ENCODE assay signal across 13 cellular contexts in the genomic region with DNA sequence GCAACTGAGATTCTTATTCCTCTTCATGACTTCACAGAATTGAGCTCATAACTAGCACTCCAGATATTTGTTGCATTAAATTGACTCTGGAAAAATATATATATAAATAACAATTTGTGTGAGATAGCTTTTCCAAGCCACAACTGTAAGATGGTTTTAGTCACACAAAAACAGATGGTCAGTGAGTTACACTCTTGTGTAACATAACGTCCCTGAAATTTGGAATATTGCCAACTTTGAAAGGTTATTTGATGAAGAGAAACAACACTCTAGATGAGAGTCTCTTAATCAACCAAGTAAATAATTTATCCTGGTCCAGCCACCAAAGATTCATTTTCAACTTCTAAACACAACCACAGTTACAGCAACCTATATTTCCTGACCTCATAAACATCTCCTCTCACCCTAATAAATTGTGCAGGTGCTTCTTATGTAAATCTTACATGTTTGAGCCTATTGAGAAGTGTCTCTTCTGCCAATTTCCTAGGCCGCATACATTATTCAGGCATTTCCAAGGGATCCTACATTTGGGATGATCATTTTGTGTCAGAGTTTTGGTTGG.
A peak's percentile ranks its signal among the peaks of the same experiment; 100 is the strongest.
DNase-seq lines count a peak whose midpoint lies in the region; ATAC-seq and TF ChIP-seq lines count a peak whose summit lies in the region.
"Had no signal": no experiment of that assay in that cellular context is flagged by ENCODE, and none has a peak within 500 bp of the region (broad histone marks: within the 10 kb centered on the region; RNA-seq: fewer than 3 reads in every experiment).

No MANE protein-coding gene starts in this region.

- no peaks in the 10 kb centered on the region for H3K4me1 ChIP-seq in ovary (ENCODE audit: insufficient read depth)

- no peaks in the 10 kb centered on the region for H3K27me3 ChIP-seq in ovary

- 1 to 5% (median 2%) methylated on average over 2 of the region's 2 CpGs for WGBS in ovary, 3 donors

- H3K4me3 ChIP-seq in ovary: no peak overlapping the region

- intact Hi-C loops in posterior vena cava (cut with DNase I) (no loop called here), ovary (cut with DNase I) (no loop called here)

- TF ChIP-seq EP300 in ovary (IDR thresholded peaks at IDR 0.05): no peak

- no peak overlapping the region for H3K27ac ChIP-seq in ovary

- DNase-seq in NCI-H1436 (lab: John Stamatoyannopoulos, UW) (peak; percentile 11), NCI-H1436 treated with DMSO at 0.1 percent for 48 hours (lab: John Stamatoyannopoulos, UW) (no peak), NCI-H748 (lab: John Stamatoyannopoulos, UW; ENCODE audit: unreplicated experiment) (peak; percentile 60), renal cortical epithelial cell (ENCODE audit: low read depth) (peak; percentile 67), islet precursor cell (no peak), posterior vena cava (ENCODE audit: low spot score) (no peak), ovary (no peak)
- DNase-seq: amniotic stem cell; effector CD4-positive, alpha-beta T cell; glutamatergic neuron; left ventricle myocardium superior had no signal

- ATAC-seq in HG03108 (IDR thresholded peaks at IDR 0.05; ENCODE audit: unreplicated experiment): peak; percentile 38
- ATAC-seq: Panc1 had no signal

- TF ChIP-seq POLR2A in ovary (IDR thresholded peaks at IDR 0.05): no peak

- no peaks in the 10 kb centered on the region for H3K9me3 ChIP-seq in ovary

- no peak for TF ChIP-seq CTCF in ovary (IDR thresholded peaks at IDR 0.05)

- H3K36me3 ChIP-seq in ovary: no peaks in the 10 kb centered on the region

Comparison
In these comparisons a context has a peak if more than half of its experiments do, and no peak if none do; other contexts are left out.
1. DNase-seq: peak in NCI-H1436 (single experiment), NCI-H748 (single experiment) and renal cortical epithelial cell (single experiment); none in NCI-H1436 treated with DMSO at 0.1 percent for 48 hours (single experiment), islet precursor cell (single experiment), posterior vena cava (single experiment) and ovary (0 of 5).